In genomic region chr11:57818812-57819211, GRCh38 we compare ENCODE assay signal across 18 cellular contexts.
"Had no signal": no experiment of that assay in that cellular context is flagged by ENCODE, and none has a peak within 500 bp of the region (broad histone marks: within the 10 kb centered on the region; RNA-seq: fewer than 3 reads in every experiment).

No MANE protein-coding gene starts in this region.

- H3K27ac ChIP-seq: heart left ventricle, ovary, right atrium auricular region, skin epidermis, spleen, tibial nerve, upper lobe of left lung had no signal

- H3K27me3 ChIP-seq: heart left ventricle, ovary, right atrium auricular region, spleen, tibial nerve, upper lobe of left lung had no signal

- H3K9me3 ChIP-seq: heart left ventricle, mucosa of descending colon, ovary, right atrium auricular region, spleen, tibial nerve, upper lobe of left lung had no signal

- H3K36me3 ChIP-seq: ovary had no signal

- DNase-seq: heart left ventricle; islet precursor cell; midbrain; mucosa of descending colon; naive thymus-derived CD4-positive, alpha-beta T cell; ovary; spleen; stimulated activated CD4-positive, alpha-beta T cell treated with anti-CD3 and anti-CD28 coated beads, Interleukin-4, amount 100 ng/mL, for 24 hours; stimulated activated naive CD4-positive, alpha-beta T cell; upper lobe of left lung had no signal

- ATAC-seq: left lobe of liver; mucosa of descending colon; naive thymus-derived CD4-positive, alpha-beta T cell; natural killer cell treated with Interleukin-12 subunit alpha and Interleukin-12 subunit beta and Interleukin-15 and Interleukin-18, amount 100 ng/mL, for 72 hours; sciatic nerve; stimulated activated effector memory CD8-positive, alpha-beta T cell treated with anti-CD3 and anti-CD28 coated beads, Interleukin-12 subunit alpha, Interleukin-12 subunit beta, amount 100 ng/mL, for 72 hours had no signal

- H3K4me1 ChIP-seq: right atrium auricular region, spleen had no signal

- FAIRE-seq: urothelium cell line had no signal

- H3K4me3 ChIP-seq: heart left ventricle, mucosa of descending colon, ovary, right atrium auricular region, skin epidermis, spleen, tibial nerve, upper lobe of left lung had no signal
